15 cellular contexts compared by ENCODE assay signal in the genomic region with DNA sequence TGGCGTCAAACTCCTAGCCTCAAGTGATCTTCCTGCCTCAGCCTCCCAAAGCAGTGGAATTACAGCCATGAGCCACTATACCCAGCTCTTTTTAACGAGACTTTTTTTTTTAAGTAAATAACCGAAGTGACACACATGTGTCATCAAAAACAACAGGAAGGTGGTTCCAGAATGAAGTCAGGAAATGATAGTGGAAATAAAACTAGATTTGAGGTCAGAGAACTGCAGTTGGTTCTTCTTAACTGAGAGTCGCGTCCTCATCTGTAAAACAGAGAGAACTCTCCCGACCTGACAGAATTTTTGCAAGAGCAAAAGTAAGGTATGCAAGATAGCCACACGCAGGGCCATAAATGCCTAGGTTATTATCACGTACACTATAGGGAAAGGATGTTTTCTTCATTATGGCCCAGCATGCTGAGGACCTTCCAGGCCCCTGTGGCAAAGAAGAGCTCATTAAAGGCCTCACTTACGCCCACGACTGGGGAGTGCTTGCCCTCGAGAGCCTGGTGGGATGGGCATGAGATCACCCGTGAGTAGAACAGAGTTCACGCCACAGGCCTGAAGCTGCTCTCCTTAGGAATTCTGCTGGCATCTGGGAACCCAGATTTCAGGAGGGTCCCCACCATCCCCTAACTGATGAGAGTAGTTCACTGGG.
DNase-seq lines count a peak whose midpoint lies in the region; ATAC-seq and TF ChIP-seq lines count a peak whose summit lies in the region.
"Had no signal": no experiment of that assay in that cellular context is flagged by ENCODE, and none has a peak within 500 bp of the region (broad histone marks: within the 10 kb centered on the region; RNA-seq: fewer than 3 reads in every experiment).

No MANE protein-coding gene starts in this region.

- no peak overlapping the region for H3K27ac Mint-ChIP-seq in activated CD8-positive, alpha-beta memory T cell treated with anti-CD3 and anti-CD28 coated beads, Interleukin-2, amount 10 ng/mL, durations not matched to agents 7 days and 5 days
- peak overlapping the region; percentile 35 for H3K27ac Mint-ChIP-seq in activated naive CD8-positive, alpha-beta T cell treated with anti-CD3 and anti-CD28 coated beads, Interleukin-2, amount 50 U/mL, for 24 hours
- peak overlapping the region; percentile 59 for H3K27ac Mint-ChIP-seq in stimulated activated memory B cell treated with anti-CD40 and anti-IgM and Interleukin-4, amounts not matched to agents 10 μg/mL and 1 μg/mL and 100 μg/mL, for 72 hours

- no peaks in the 10 kb centered on the region for H4K20me1 ChIP-seq in KMS-11 (ENCODE audit: insufficient read depth)

- no peaks in the 10 kb centered on the region for H3K36me3 ChIP-seq in KMS-11 (ENCODE audit: insufficient read depth)

- CTCF ChIA-PET in activated CD8-positive, alpha-beta memory T cell treated with anti-CD3 and anti-CD28 coated beads, Interleukin-2, amount 10 ng/mL, durations not matched to agents 7 days and 5 days (lab: Charles Lee) = interaction anchor here (0.9 to 1.1 kb wide), 3 partner anchors 22 to 110 kb away, joined by 3 to 5 read pairs (median 3); no protein-coding TSS in a partner anchor

- no peak overlapping the region for H3K9ac ChIP-seq in KMS-11

- no peak for DNase-seq in activated CD8-positive, alpha-beta memory T cell treated with anti-CD3 and anti-CD28 coated beads, Interleukin-2, amount 10 ng/mL, durations not matched to agents 7 days and 5 days
- no peak for DNase-seq in activated CD8-positive, alpha-beta memory T cell treated with anti-CD3 and anti-CD28 coated beads for 24 hours
- DNase-seq in activated naive CD8-positive, alpha-beta T cell treated with anti-CD3 and anti-CD28 coated beads, Interleukin-2, amount 50 U/mL, for 24 hours = no peak
- DNase-seq in NCI-H510A (lab: John Stamatoyannopoulos, UW) (no peak), COLO829 (ENCODE audit: low spot score) (no peak)
- DNase-seq: activated gamma-delta T cell treated with Interleukin-2 at 50 U/mL for 16 hours; effector CD4-positive, alpha-beta T cell; MM.1S; NCI-H748 treated with DMSO at 0.1 percent for 48 hours; testis had no signal

- peaks cover 6% of the 10 kb centered on the region for H3K36me3 Mint-ChIP-seq in activated CD8-positive, alpha-beta memory T cell treated with anti-CD3 and anti-CD28 coated beads, Interleukin-2, amount 10 ng/mL, durations not matched to agents 7 days and 5 days
- H3K36me3 Mint-ChIP-seq in activated naive CD8-positive, alpha-beta T cell treated with anti-CD3 and anti-CD28 coated beads, Interleukin-2, amount 50 U/mL, for 24 hours (ENCODE audit: low read depth) = peaks cover 32% of the 10 kb centered on the region
- peaks cover 68% of the 10 kb centered on the region for H3K36me3 Mint-ChIP-seq in stimulated activated memory B cell treated with anti-CD40 and anti-IgM and Interleukin-4, amounts not matched to agents 10 μg/mL and 1 μg/mL and 100 μg/mL, for 72 hours

- ATAC-seq in activated CD8-positive, alpha-beta memory T cell treated with anti-CD3 and anti-CD28 coated beads, Interleukin-2, amount 10 ng/mL, durations not matched to agents 7 days and 5 days = peak; percentile 58
- ATAC-seq in activated naive CD8-positive, alpha-beta T cell treated with anti-CD3 and anti-CD28 coated beads, Interleukin-2, amount 50 U/mL, for 24 hours = peak; percentile 62
- peak; percentile 78 for ATAC-seq in stimulated activated memory B cell treated with anti-CD40 and anti-IgM and Interleukin-4, amounts not matched to agents 10 μg/mL and 1 μg/mL and 100 μg/mL, for 72 hours
- no peak for ATAC-seq in HG03039 (IDR thresholded peaks at IDR 0.05; ENCODE audit: unreplicated experiment)
- ATAC-seq: A549, left lung had no signal

- no peak overlapping the region for H3K4me3 ChIP-seq in KMS-11 (IDR thresholded peaks at IDR 0.05; ENCODE audit: insufficient read depth, low read depth, low read length)
- H3K4me3 ChIP-seq: A549, left lung, testis had no signal

- H3K27me3 Mint-ChIP-seq in activated CD8-positive, alpha-beta memory T cell treated with anti-CD3 and anti-CD28 coated beads, Interleukin-2, amount 10 ng/mL, durations not matched to agents 7 days and 5 days = no peaks in the 10 kb centered on the region
- H3K27me3 Mint-ChIP-seq in activated naive CD8-positive, alpha-beta T cell treated with anti-CD3 and anti-CD28 coated beads, Interleukin-2, amount 50 U/mL, for 24 hours = no peaks in the 10 kb centered on the region
- H3K27me3 Mint-ChIP-seq in stimulated activated memory B cell treated with anti-CD40 and anti-IgM and Interleukin-4, amounts not matched to agents 10 μg/mL and 1 μg/mL and 100 μg/mL, for 72 hours = no peaks in the 10 kb centered on the region

- H3K4me1 Mint-ChIP-seq in activated CD8-positive, alpha-beta memory T cell treated with anti-CD3 and anti-CD28 coated beads, Interleukin-2, amount 10 ng/mL, durations not matched to agents 7 days and 5 days = peaks cover 14% of the 10 kb centered on the region
- peaks cover 26% of the 10 kb centered on the region for H3K4me1 Mint-ChIP-seq in activated naive CD8-positive, alpha-beta T cell treated with anti-CD3 and anti-CD28 coated beads, Interleukin-2, amount 50 U/mL, for 24 hours
- peaks cover 42% of the 10 kb centered on the region for H3K4me1 Mint-ChIP-seq in stimulated activated memory B cell treated with anti-CD40 and anti-IgM and Interleukin-4, amounts not matched to agents 10 μg/mL and 1 μg/mL and 100 μg/mL, for 72 hours

- no peaks in the 10 kb centered on the region for H3K9me3 Mint-ChIP-seq in activated CD8-positive, alpha-beta memory T cell treated with anti-CD3 and anti-CD28 coated beads, Interleukin-2, amount 10 ng/mL, durations not matched to agents 7 days and 5 days (ENCODE audit: low read depth)
- no peaks in the 10 kb centered on the region for H3K9me3 Mint-ChIP-seq in activated naive CD8-positive, alpha-beta T cell treated with anti-CD3 and anti-CD28 coated beads, Interleukin-2, amount 50 U/mL, for 24 hours
- peaks cover 3% of the 10 kb centered on the region for H3K9me3 Mint-ChIP-seq in stimulated activated memory B cell treated with anti-CD40 and anti-IgM and Interleukin-4, amounts not matched to agents 10 μg/mL and 1 μg/mL and 100 μg/mL, for 72 hours

- no peaks in the 10 kb centered on the region for H3K79me2 ChIP-seq in KMS-11 (ENCODE audit: insufficient read depth, low read depth)

- peak overlapping the region; percentile 36; the same call in 1 of the 2 replicates for H3K4me2 ChIP-seq in KMS-11
- H3K4me2 ChIP-seq: A549 had no signal

- no peak overlapping the region for H2AFZ ChIP-seq in KMS-11 (ENCODE audit: low read depth)

- no peaks in the 10 kb centered on the region for H3K27me3 ChIP-seq in KMS-11 (ENCODE audit: insufficient read depth, low read depth)
- H3K27me3 ChIP-seq: left lung, testis had no signal

- H3K4me1 ChIP-seq in KMS-11 (ENCODE audit: low read depth, poor library complexity, severe bottlenecking) = peaks cover 36% of the 10 kb centered on the region
- H3K4me1 ChIP-seq: A549, left lung, testis had no signal

- no peak overlapping the region for H3K4me3 Mint-ChIP-seq in activated CD8-positive, alpha-beta memory T cell treated with anti-CD3 and anti-CD28 coated beads, Interleukin-2, amount 10 ng/mL, durations not matched to agents 7 days and 5 days
- H3K4me3 Mint-ChIP-seq in activated naive CD8-positive, alpha-beta T cell treated with anti-CD3 and anti-CD28 coated beads, Interleukin-2, amount 50 U/mL, for 24 hours = no peak overlapping the region
- no peak overlapping the region for H3K4me3 Mint-ChIP-seq in stimulated activated memory B cell treated with anti-CD40 and anti-IgM and Interleukin-4, amounts not matched to agents 10 μg/mL and 1 μg/mL and 100 μg/mL, for 72 hours

- no peak for TF ChIP-seq CTCF in KMS-11 (conservative IDR thresholded peaks at IDR 0.05; ENCODE audit: low read depth, low read length)

- peak overlapping the region; percentile 84; the same call in 1 of the 2 replicates for H3K27ac ChIP-seq in KMS-11
- H3K27ac ChIP-seq: A549, left lung, testis had no signal
